Comparison of ENCODE assay signal across 21 cellular contexts in the genomic region with DNA sequence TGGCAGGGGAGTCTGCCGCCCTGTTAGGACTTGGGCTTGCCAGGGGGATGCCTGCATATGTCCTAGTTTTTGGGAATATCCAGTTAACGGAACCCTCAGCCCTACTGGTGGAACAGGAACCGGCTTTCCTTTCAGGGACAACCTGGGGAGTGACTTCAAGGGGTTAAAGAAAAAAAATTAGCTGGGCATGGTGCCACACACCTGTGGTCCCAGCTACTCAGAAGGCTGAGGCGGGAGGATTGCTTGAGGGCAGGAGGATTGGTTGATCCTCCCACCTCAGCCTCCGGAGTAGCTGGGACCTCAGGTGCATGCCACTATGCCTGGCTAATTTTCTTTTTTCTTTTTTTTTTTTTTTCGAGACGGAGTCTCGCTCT. TPM values are rescaled to one million over a fixed set of nuclear protein-coding genes. Genes with fewer than 3 reads are reported as not detected.
A peak's percentile ranks its signal among the peaks of the same experiment; 100 is the strongest.
DNase-seq lines count a peak whose midpoint lies in the region; ATAC-seq and TF ChIP-seq lines count a peak whose summit lies in the region.
"Had no signal": no experiment of that assay in that cellular context is flagged by ENCODE, and none has a peak within 500 bp of the region (broad histone marks: within the 10 kb centered on the region; RNA-seq: fewer than 3 reads in every experiment).

No MANE protein-coding gene starts in this region.

- no peak overlapping the region for H3K9ac ChIP-seq in mesenchymal stem cell (ENCODE audit: low read length)

- no peaks in the 10 kb centered on the region for H3K9me3 ChIP-seq in mesenchymal stem cell (ENCODE audit: control insufficient read depth, low read length)
- H3K9me3 ChIP-seq: A549, MG63 had no signal

- peak overlapping the region; percentile 40 for H3K27ac Mint-ChIP-seq in activated T-cell treated with anti-CD3 and anti-CD28 coated beads, Interleukin-2, amount 50 U/mL, for 24 hours
- H3K27ac Mint-ChIP-seq: B cell, CD14-positive monocyte, T-cell had no signal

- H2AK5ac ChIP-seq in mesenchymal stem cell (ENCODE audit: low read length, severe bottlenecking), result no peak overlapping the region

- H4K8ac ChIP-seq in mesenchymal stem cell (ENCODE audit: low read length), result no peak overlapping the region

- no peak for TF ChIP-seq CTCF in foreskin keratinocyte (conservative IDR thresholded peaks at IDR 0.05)

- H4K91ac ChIP-seq in mesenchymal stem cell (ENCODE audit: low read length), result no peak overlapping the region

- no peak overlapping the region for H2BK5ac ChIP-seq in mesenchymal stem cell (ENCODE audit: low read depth, low read length, poor library complexity, severe bottlenecking)

- no peak overlapping the region for H3K4ac ChIP-seq in mesenchymal stem cell (ENCODE audit: low read depth in 1 of 2, low read length in 2 of 2)

- no peak overlapping the region for H2BK12ac ChIP-seq in mesenchymal stem cell (ENCODE audit: low read length in 2 of 2)

- H3K18ac ChIP-seq in mesenchymal stem cell (ENCODE audit: low read depth in 1 of 2, low read length in 2 of 2), result no peak overlapping the region

- no peaks in the 10 kb centered on the region for H3K4me1 Mint-ChIP-seq in activated T-cell treated with anti-CD3 and anti-CD28 coated beads, Interleukin-2, amount 50 U/mL, for 24 hours (ENCODE audit: low read depth)
- H3K4me1 Mint-ChIP-seq: B cell, CD14-positive monocyte, T-cell had no signal

- no peak overlapping the region for H2BK120ac ChIP-seq in mesenchymal stem cell (ENCODE audit: low read depth, low read length)

- H3K4me1 ChIP-seq in foreskin keratinocyte, result no peaks in the 10 kb centered on the region
- no peaks in the 10 kb centered on the region for H3K4me1 ChIP-seq in mesenchymal stem cell (ENCODE audit: control insufficient read depth, insufficient read depth, low read depth, low read length)
- H3K4me1 ChIP-seq: A549 had no signal

- peaks cover 92% of the 10 kb centered on the region for H3K36me3 Mint-ChIP-seq in activated T-cell treated with anti-CD3 and anti-CD28 coated beads, Interleukin-2, amount 50 U/mL, for 24 hours (ENCODE audit: low read depth)
- H3K36me3 Mint-ChIP-seq: IgD-negative memory B cell had no signal

- peaks cover 24% of the 10 kb centered on the region for H3K79me1 ChIP-seq in mesenchymal stem cell (replicated peaks; ENCODE audit: low read length, poor library complexity, severe bottlenecking)

- no peak overlapping the region for H3K4me2 ChIP-seq in mesenchymal stem cell (ENCODE audit: low read length, poor library complexity, severe bottlenecking)
- H3K4me2 ChIP-seq: A549, PC-9 had no signal

- H3K4me3 Mint-ChIP-seq in activated T-cell treated with anti-CD3 and anti-CD28 coated beads, Interleukin-2, amount 50 U/mL, for 24 hours, result no peak overlapping the region
- H3K4me3 Mint-ChIP-seq: B cell, CD14-positive monocyte, IgD-negative memory B cell, T-cell had no signal

- H3K36me3 ChIP-seq in mesenchymal stem cell (ENCODE audit: control insufficient read depth in 1 of 2, insufficient read depth in 2 of 2, low read depth in 1 of 2, low read length in 2 of 2), result peaks cover 88 to 93% of the 10 kb centered on the region in 2 experiments

- H3K23ac ChIP-seq in mesenchymal stem cell (ENCODE audit: low read length in 2 of 2), result no peak overlapping the region

- ATAC-seq in foreskin keratinocyte, result peak; percentile 27

- no peaks in the 10 kb centered on the region for H3K27me3 ChIP-seq in foreskin keratinocyte
- no peaks in the 10 kb centered on the region for H3K27me3 ChIP-seq in mesenchymal stem cell (ENCODE audit: control insufficient read depth in 1 of 2, insufficient read depth in 1 of 2, low read length in 2 of 2)
- H3K27me3 ChIP-seq: MG63 had no signal

- DNase-seq in activated T-cell treated with anti-CD3 and anti-CD28 coated beads, Interleukin-2, amount 50 U/mL, for 24 hours, result no peak
- no peak for DNase-seq in activated T-cell treated with anti-CD3 and anti-CD28 coated beads for 4 hours
- DNase-seq in M059J (ENCODE audit: low read depth), result peak; percentile 42
- no peak for DNase-seq in foreskin keratinocyte
- no peak for DNase-seq in mesenchymal stem cell
- no peak for DNase-seq in epidermal melanocyte (ENCODE audit: insufficient read length, low spot score)
- no peak for DNase-seq in stimulated activated CD8-positive, alpha-beta memory T cell treated with anti-CD3 and anti-CD28 coated beads, Interleukin-4, amount 100 ng/mL, for 48 hours
- DNase-seq: DMS53, Karpas-422, MG63, NCI-H1048, NCI-H146, NCI-H2029 treated with DMSO at 0.1 percent for 48 hours, NCI-H446, NCI-H526, T-cell had no signal

- H3K27ac ChIP-seq in foreskin keratinocyte (no peak overlapping the region), mesenchymal stem cell (ENCODE audit: low read length, poor library complexity, severe bottlenecking) (no peak overlapping the region)
- H3K27ac ChIP-seq: A549, PC-9 had no signal

- H3K14ac ChIP-seq in mesenchymal stem cell (ENCODE audit: low read length in 2 of 2), result no peak overlapping the region

- no peaks in the 10 kb centered on the region for H3K9me3 Mint-ChIP-seq in activated T-cell treated with anti-CD3 and anti-CD28 coated beads, Interleukin-2, amount 50 U/mL, for 24 hours
- H3K9me3 Mint-ChIP-seq: T-cell had no signal

- 99% methylated on average over 5 of the region's 8 CpGs for WGBS in mesenchymal stem cell

- H2BK15ac ChIP-seq in mesenchymal stem cell (ENCODE audit: low read depth, poor library complexity, severe bottlenecking), result no peak overlapping the region

- no peak overlapping the region for H3K4me3 ChIP-seq in mesenchymal stem cell (ENCODE audit: insufficient read depth in 1 of 2, low read depth in 1 of 2, low read length in 2 of 2)
- H3K4me3 ChIP-seq: A549, MG63, PC-9 had no signal

- no peaks in the 10 kb centered on the region for H3K27me3 Mint-ChIP-seq in activated T-cell treated with anti-CD3 and anti-CD28 coated beads, Interleukin-2, amount 50 U/mL, for 24 hours
- H3K27me3 Mint-ChIP-seq: B cell, IgD-negative memory B cell, T-cell had no signal

- H2AFZ ChIP-seq in mesenchymal stem cell (ENCODE audit: low read depth, low read length), result no peak overlapping the region
- H2AFZ ChIP-seq: PC-9 had no signal

RNA-seq across cellular contexts. Expression of gene LDLR, which starts 22.5 kb away (rescaled TPM):
- total RNA-seq in M059J (2014; rRNA removed; shearing (Covaris generic)), result 65.7 and 89.0 TPM in 2 replicates
- 319 and 330 TPM in 2 replicates for total RNA-seq in foreskin keratinocyte
- polyA plus RNA-seq in foreskin keratinocyte, result 150 and 170 TPM in 2 replicates
- 248 TPM for polyA plus RNA-seq in mesenchymal stem cell (2013, experiment 1 of 2)
- 236 TPM for polyA plus RNA-seq in mesenchymal stem cell (2013, experiment 2 of 2)

RNA-seq across cellular contexts. Expression of gene SPC24, which starts 43.8 kb away (rescaled TPM):
- 55.4 and 64.4 TPM in 2 replicates for total RNA-seq in M059J (2014; rRNA removed; shearing (Covaris generic))
- total RNA-seq in foreskin keratinocyte, result 29.4 and 43.8 TPM in 2 replicates
- polyA plus RNA-seq in foreskin keratinocyte, result 23.0 and 27.9 TPM in 2 replicates
- polyA plus RNA-seq in mesenchymal stem cell (2013, experiment 1 of 2), result 3.2 TPM
- polyA plus RNA-seq in mesenchymal stem cell (2013, experiment 2 of 2), result 3.0 TPM
- polyA plus RNA-seq: IgD-negative memory B cell had no signal
